8 cellular contexts compared by ENCODE assay signal in genomic region chr19:55115446-55116065, GRCh38. TPM values are rescaled to one million over a fixed set of nuclear protein-coding genes. Genes with fewer than 3 reads are reported as not detected.
DNase-seq lines count a peak whose midpoint lies in the region; ATAC-seq and TF ChIP-seq lines count a peak whose summit lies in the region.

No MANE protein-coding gene starts in this region.

- intact Hi-C loops in MCF 10A (cut with micrococcal nuclease), result no loop called here

- H3K27ac ChIP-seq in HL-60 (replicated peaks), result no peak overlapping the region
- peak overlapping the region; percentile 41 for H3K27ac ChIP-seq in mesodermal cell (ENCODE audit: low read depth, low read length, severe bottlenecking)

- H3K9me3 Mint-ChIP-seq in MCF 10A (ENCODE audit: unreplicated experiment), result no peaks in the 10 kb centered on the region

- CTCF ChIA-PET in MCF 10A (lab: Yijun Ruan, JAX), result interaction anchor here (0.5 to 1.3 kb wide), 3 partner anchors 20 to 31 kb away, joined by 3 to 4 read pairs (median 3); no protein-coding TSS in a partner anchor

- H3K27me3 ChIP-seq in HL-60 (ENCODE audit: insufficient read depth, poor library complexity, severe bottlenecking), result no peaks in the 10 kb centered on the region

- TF ChIP-seq CTCF in HL-60 (IDR thresholded peaks at IDR 0.05; ENCODE audit: insufficient read depth, low read length), result no peak
- no peak for TF ChIP-seq CTCF in MCF 10A (IDR thresholded peaks at IDR 0.05; ENCODE audit: unreplicated experiment)

- H3K36me3 ChIP-seq in mesodermal cell (ENCODE audit: control insufficient read depth, insufficient read depth, low read length), result peaks cover 18% of the 10 kb centered on the region

- no peaks in the 10 kb centered on the region for H3K9me3 ChIP-seq in mesodermal cell (ENCODE audit: control insufficient read depth, low read length)

- peaks cover 35% of the 10 kb centered on the region for H3K4me1 ChIP-seq in mesodermal cell (ENCODE audit: control insufficient read depth, insufficient read depth, low read length, poor library complexity, severe bottlenecking)

- H3K4me3 Mint-ChIP-seq in MCF 10A (ENCODE audit: unreplicated experiment), result peak overlapping the region; percentile 87

- H3K27me3 Mint-ChIP-seq in MCF 10A (ENCODE audit: insufficient read depth, unreplicated experiment), result no peaks in the 10 kb centered on the region

- peak overlapping the region; percentile 92 for H3K27ac Mint-ChIP-seq in MCF 10A (ENCODE audit: low read depth, unreplicated experiment)

- H3K4me1 Mint-ChIP-seq in MCF 10A (ENCODE audit: insufficient read depth, unreplicated experiment), result peaks cover 25% of the 10 kb centered on the region

- H3K4me3 ChIP-seq in HL-60 (replicated peaks; ENCODE audit: insufficient read depth, low read length) (peak overlapping the region; percentile 71), mesodermal cell (ENCODE audit: extremely low read depth, insufficient read depth, low read length, poor library complexity, severe bottlenecking) (peak overlapping the region; percentile 82)

- POLR2A ChIA-PET in MCF 10A (lab: Yijun Ruan, JAX), result interaction anchor here (0.5 to 1.7 kb wide), 4 partner anchors 11 to 269 kb away, joined by 4 to 6 read pairs (median 4); partner anchors contain the start of genes EPS8L1, RDH13 and TMEM238

- BruUV-seq in MCF 10A (replicated peaks; lab: Mats Ljungman, UMichigan), result no TSS peak

- ATAC-seq in GM18867 (IDR thresholded peaks at IDR 0.05; ENCODE audit: unreplicated experiment), result no peak
- ATAC-seq in HG02870 (IDR thresholded peaks at IDR 0.05; ENCODE audit: unreplicated experiment), result no peak
- no peak for ATAC-seq in GM21576 (IDR thresholded peaks at IDR 0.05; ENCODE audit: unreplicated experiment)

- peaks cover 9% of the 10 kb centered on the region for H3K36me3 Mint-ChIP-seq in MCF 10A (ENCODE audit: insufficient read depth, unreplicated experiment)

- WGBS in mesodermal cell (ENCODE audit: insufficient coverage in 2 of 2), 2 experiments, result 79 to 86% methylated on average over 5 to 10 of the region's 13 CpGs

- DNase-seq in A172 (ENCODE audit: low spot score) (peak; percentile 55), HL-60 (ENCODE audit: low read depth in 1 of 2, low spot score in 1 of 2) (no peak), MCF 10A (ENCODE audit: unreplicated experiment) (no peak), NCI-H748 (lab: John Stamatoyannopoulos, UW; ENCODE audit: unreplicated experiment) (no peak)

RNA-seq across cellular contexts. Expression of gene PPP1R12C, which starts 1.9 kb away (rescaled TPM):
- total RNA-seq in A172 (2014; rRNA removed; shearing (Covaris generic)), result 85.7 and 87.4 TPM in 2 replicates
- total RNA-seq in MCF 10A (2022), result 76.4 and 88.6 TPM in 2 replicates
- 69.5 TPM for polyA plus RNA-seq in mesodermal cell (2013, experiment 1 of 2)
- polyA plus RNA-seq in mesodermal cell (2013, experiment 2 of 2), result 59.1 TPM

RNA-seq across cellular contexts. Expression of gene TNNT1, which starts 33.5 kb away (rescaled TPM):
- total RNA-seq in A172 (2014; rRNA removed; shearing (Covaris generic)), result 467 and 500 TPM in 2 replicates
- total RNA-seq in MCF 10A (2022), result 32.3 and 46.8 TPM in 2 replicates
- 37.4 TPM for polyA plus RNA-seq in mesodermal cell (2013, experiment 1 of 2)
- polyA plus RNA-seq in mesodermal cell (2013, experiment 2 of 2), result 36.0 TPM

RNA-seq across cellular contexts. Expression of gene EPS8L1, which starts 39.9 kb away (rescaled TPM):
- 4.0 and 9.8 TPM in 2 replicates for total RNA-seq in A172 (2014; rRNA removed; shearing (Covaris generic))
- 9.9 and 17.9 TPM in 2 replicates for total RNA-seq in MCF 10A (2022)
- polyA plus RNA-seq in mesodermal cell (2013, experiment 1 of 2), result 6.6 TPM
- 3.3 TPM for polyA plus RNA-seq in mesodermal cell (2013, experiment 2 of 2)

RNA-seq across cellular contexts. Expression of gene TNNI3, which starts 42.0 kb away (rescaled TPM):
- 0.77 TPM in 1 of 2 replicates, not detected in the other for total RNA-seq in A172 (2014; rRNA removed; shearing (Covaris generic))
- 0.89 TPM in 1 of 2 replicates, not detected in the other for total RNA-seq in MCF 10A (2022)
- 1.3 TPM for polyA plus RNA-seq in mesodermal cell (2013, experiment 1 of 2)
- polyA plus RNA-seq in mesodermal cell (2013, experiment 2 of 2), result 1.1 TPM

RNA-seq across cellular contexts. Expression of gene DNAAF3, which starts 50.9 kb away (rescaled TPM):
- total RNA-seq in A172 (2014; rRNA removed; shearing (Covaris generic)), result 10.6 and 15.6 TPM in 2 replicates
- total RNA-seq in MCF 10A (2022), result 3.9 and 4.9 TPM in 2 replicates
- 2.6 TPM for polyA plus RNA-seq in mesodermal cell (2013, experiment 1 of 2)
- polyA plus RNA-seq in mesodermal cell (2013, experiment 2 of 2), result 1.4 TPM
